Comparison of ENCODE assay signal across 23 cellular contexts in genomic region chr16:10675861-10676260, GRCh38. TPM values are rescaled to one million over a fixed set of nuclear protein-coding genes. Genes with fewer than 3 reads are reported as not detected.
"Had no signal": no experiment of that assay in that cellular context is flagged by ENCODE, and none has a peak within 500 bp of the region (broad histone marks: within the 10 kb centered on the region; RNA-seq: fewer than 3 reads in every experiment).

No MANE protein-coding gene starts in this region.

- FAIRE-seq: HTR-8/SVneo, RCC 7860 had no signal

- H3K9me3 ChIP-seq: SJSA1 had no signal

- H3K4me1 ChIP-seq: SJSA1 had no signal

- H3K4me3 ChIP-seq: SJSA1, SK-N-MC had no signal

- DNase-seq: KBM-7, NCI-H1092, NCI-H1105 treated with DMSO at 0.1 percent for 48 hours, NCI-H1417 treated with DMSO at 0.1 percent for 48 hours, NCI-H146, NCI-H1694 treated with DMSO at 0.1 percent for 48 hours, NCI-H1930, NCI-H2081, NCI-H2107, NCI-H2227 treated with DMSO at 0.1 percent for 48 hours, NCI-H524, NCI-H774, Right ventricle myocardium superior, RPMI8226, SIG-M5 had no signal

- H3K27ac ChIP-seq: HL-60, SJSA1, SK-N-MC had no signal

- H3K36me3 ChIP-seq: SJSA1 had no signal

RNA-seq across cellular contexts. Expression of gene TEKT5, which starts 18.9 kb away (rescaled TPM):
- total RNA-seq: LHCN-M2, MCF 10A, NCI-H460, Right ventricle myocardium superior, SJSA1 had no signal
